ENCODE assay signal across 10 cellular contexts in the genomic region with DNA sequence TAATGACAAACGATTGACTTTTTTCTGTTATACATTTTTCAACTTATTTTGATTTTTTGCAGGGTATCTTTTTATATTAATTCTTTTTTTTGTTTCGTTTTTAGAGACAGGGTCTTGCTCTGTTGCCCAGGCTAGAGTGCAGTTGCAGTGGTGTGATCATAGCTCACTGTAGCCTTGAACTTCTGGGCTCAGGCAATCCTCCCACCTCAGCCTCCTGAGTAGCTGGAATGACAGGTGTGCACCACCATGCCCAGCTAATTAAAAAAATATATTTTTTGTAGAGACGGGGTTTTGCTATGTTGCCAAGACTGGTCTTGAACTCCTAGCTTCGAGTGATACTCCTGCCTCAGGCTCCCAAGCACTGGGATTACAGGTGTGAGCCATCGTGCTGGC.
"Had no signal": no experiment of that assay in that cellular context is flagged by ENCODE, and none has a peak within 500 bp of the region (broad histone marks: within the 10 kb centered on the region; RNA-seq: fewer than 3 reads in every experiment).

No MANE protein-coding gene starts in this region.

- ATAC-seq: HCT116, K562 had no signal

- H3K27ac ChIP-seq: GM23248, HL-60 had no signal

- H3K4me1 ChIP-seq: HAP-1 had no signal

- H3K4me3 Mint-ChIP-seq: HFFc6 had no signal

- DNase-seq: GM23248, GOT3, H7, HFFc6, IMR-90, KG1 had no signal

- H3K9me3 ChIP-seq: HAP-1 had no signal

- FAIRE-seq: K562 had no signal

- H3K4me3 ChIP-seq: GM23248, HAP-1, K562 had no signal

- H3K27ac Mint-ChIP-seq: HFFc6 had no signal

- H3K9me3 Mint-ChIP-seq: HFFc6 had no signal

- H2AFZ ChIP-seq: GM23248 had no signal

- H3K36me3 ChIP-seq: HAP-1 had no signal
